In the genomic region with DNA sequence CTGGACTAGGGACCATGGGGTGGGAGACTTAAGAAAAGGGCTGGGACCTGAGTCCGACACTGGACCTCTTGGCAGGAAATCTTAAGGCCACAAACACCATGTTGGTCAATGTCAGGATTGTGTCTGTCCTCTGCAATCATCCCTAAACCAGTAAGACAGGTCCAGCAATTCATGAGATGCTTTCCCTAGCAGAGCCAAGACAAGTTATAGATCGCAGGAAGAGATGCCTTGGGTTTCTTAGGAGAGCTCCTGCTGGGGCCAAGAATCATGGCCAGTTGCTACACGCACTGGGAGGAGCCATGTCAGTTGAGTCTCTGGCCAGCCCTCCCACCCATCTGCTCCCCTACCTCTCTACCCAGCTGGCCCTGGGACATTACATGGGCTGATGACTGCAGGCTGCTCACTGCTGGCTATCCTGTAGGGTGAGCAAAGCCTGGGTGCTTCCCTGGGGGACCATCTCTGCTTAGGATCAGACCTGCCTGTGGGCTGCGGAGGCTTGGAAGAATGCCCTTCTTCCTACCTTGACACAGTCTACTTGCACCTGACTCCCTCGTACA, we compare ENCODE assay signal across 1 cellular context.
TF ChIP-seq lines count a peak whose summit lies in the region.

No MANE protein-coding gene starts in this region.

TF ChIP-seq in GM23338, 12 proteins besides CTCF, POLR2A, EP300 and RAD21 (continued from another document):
- TF ChIP-seq, protein P1, sequence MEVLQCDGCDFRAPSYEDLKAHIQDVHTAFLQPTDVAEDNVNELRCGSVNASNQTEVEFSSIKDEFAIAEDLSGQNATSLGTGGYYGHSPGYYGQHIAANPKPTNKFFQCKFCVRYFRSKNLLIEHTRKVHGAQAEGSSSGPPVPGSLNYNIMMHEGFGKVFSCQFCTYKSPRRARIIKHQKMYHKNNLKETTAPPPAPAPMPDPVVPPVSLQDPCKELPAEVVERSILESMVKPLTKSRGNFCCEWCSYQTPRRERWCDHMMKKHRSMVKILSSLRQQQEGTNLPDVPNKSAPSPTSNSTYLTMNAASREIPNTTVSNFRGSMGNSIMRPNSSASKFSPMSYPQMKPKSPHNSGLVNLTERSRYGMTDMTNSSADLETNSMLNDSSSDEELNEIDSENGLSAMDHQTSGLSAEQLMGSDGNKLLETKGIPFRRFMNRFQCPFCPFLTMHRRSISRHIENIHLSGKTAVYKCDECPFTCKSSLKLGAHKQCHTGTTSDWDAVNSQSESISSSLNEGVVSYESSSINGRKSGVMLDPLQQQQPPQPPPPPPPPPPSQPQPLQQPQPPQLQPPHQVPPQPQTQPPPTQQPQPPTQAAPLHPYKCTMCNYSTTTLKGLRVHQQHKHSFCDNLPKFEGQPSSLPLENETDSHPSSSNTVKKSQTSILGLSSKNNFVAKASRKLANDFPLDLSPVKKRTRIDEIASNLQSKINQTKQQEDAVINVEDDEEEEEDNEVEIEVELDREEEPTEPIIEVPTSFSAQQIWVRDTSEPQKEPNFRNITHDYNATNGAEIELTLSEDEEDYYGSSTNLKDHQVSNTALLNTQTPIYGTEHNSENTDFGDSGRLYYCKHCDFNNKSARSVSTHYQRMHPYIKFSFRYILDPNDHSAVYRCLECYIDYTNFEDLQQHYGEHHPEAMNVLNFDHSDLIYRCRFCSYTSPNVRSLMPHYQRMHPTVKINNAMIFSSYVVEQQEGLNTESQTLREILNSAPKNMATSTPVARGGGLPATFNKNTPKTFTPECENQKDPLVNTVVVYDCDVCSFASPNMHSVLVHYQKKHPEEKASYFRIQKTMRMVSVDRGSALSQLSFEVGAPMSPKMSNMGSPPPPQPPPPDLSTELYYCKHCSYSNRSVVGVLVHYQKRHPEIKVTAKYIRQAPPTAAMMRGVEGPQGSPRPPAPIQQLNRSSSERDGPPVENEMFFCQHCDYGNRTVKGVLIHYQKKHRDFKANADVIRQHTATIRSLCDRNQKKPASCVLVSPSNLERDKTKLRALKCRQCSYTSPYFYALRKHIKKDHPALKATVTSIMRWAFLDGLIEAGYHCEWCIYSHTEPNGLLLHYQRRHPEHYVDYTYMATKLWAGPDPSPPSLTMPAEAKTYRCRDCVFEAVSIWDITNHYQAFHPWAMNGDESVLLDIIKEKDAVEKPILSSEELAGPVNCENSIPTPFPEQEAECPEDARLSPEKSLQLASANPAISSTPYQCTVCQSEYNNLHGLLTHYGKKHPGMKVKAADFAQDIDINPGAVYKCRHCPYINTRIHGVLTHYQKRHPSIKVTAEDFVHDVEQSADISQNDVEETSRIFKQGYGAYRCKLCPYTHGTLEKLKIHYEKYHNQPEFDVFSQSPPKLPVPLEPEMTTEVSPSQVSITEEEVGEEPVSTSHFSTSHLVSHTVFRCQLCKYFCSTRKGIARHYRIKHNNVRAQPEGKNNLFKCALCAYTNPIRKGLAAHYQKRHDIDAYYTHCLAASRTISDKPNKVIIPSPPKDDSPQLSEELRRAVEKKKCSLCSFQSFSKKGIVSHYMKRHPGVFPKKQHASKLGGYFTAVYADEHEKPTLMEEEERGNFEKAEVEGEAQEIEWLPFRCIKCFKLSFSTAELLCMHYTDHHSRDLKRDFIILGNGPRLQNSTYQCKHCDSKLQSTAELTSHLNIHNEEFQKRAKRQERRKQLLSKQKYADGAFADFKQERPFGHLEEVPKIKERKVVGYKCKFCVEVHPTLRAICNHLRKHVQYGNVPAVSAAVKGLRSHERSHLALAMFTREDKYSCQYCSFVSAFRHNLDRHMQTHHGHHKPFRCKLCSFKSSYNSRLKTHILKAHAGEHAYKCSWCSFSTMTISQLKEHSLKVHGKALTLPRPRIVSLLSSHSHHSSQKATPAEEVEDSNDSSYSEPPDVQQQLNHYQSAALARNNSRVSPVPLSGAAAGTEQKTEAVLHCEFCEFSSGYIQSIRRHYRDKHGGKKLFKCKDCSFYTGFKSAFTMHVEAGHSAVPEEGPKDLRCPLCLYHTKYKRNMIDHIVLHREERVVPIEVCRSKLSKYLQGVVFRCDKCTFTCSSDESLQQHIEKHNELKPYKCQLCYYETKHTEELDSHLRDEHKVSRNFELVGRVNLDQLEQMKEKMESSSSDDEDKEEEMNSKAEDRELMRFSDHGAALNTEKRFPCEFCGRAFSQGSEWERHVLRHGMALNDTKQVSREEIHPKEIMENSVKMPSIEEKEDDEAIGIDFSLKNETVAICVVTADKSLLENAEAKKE (CRISPR knock-in tag; IDR thresholded peaks at IDR 0.05): no peak
- TF ChIP-seq EZH2 (IDR thresholded peaks at IDR 0.05; ENCODE audit: low read depth, unreplicated experiment): no peak
- TF ChIP-seq JUNB (IDR thresholded peaks at IDR 0.05; ENCODE audit: unreplicated experiment): no peak
- no peak for TF ChIP-seq POLR2AphosphoS5 (IDR thresholded peaks at IDR 0.05; ENCODE audit: low read depth)
